ENCODE assay signal across 1 cellular context in the genomic region with DNA sequence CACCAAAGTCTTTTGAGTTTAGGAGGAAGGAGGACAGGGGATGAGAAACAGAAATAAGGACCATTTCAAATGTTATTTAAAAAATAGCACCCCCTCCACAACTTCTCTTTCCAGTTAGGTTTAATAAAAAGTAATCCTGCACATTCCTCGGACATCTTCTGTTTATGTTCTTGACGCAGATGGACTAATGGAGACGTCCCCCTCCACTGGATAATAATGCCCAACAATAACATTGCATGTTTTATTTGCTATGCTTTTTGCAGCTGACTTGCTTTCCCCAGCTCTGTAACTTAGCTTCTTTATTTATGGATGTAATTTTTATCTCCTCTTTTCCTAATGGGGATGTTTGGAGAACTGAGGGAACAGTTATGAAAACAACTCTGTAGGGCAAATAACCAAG.
TF ChIP-seq lines count a peak whose summit lies in the region.

No MANE protein-coding gene starts in this region.

TF ChIP-seq in GM23338, 12 proteins besides CTCF, POLR2A, EP300 and RAD21 (continued from another document):
- TF ChIP-seq, protein P1, sequence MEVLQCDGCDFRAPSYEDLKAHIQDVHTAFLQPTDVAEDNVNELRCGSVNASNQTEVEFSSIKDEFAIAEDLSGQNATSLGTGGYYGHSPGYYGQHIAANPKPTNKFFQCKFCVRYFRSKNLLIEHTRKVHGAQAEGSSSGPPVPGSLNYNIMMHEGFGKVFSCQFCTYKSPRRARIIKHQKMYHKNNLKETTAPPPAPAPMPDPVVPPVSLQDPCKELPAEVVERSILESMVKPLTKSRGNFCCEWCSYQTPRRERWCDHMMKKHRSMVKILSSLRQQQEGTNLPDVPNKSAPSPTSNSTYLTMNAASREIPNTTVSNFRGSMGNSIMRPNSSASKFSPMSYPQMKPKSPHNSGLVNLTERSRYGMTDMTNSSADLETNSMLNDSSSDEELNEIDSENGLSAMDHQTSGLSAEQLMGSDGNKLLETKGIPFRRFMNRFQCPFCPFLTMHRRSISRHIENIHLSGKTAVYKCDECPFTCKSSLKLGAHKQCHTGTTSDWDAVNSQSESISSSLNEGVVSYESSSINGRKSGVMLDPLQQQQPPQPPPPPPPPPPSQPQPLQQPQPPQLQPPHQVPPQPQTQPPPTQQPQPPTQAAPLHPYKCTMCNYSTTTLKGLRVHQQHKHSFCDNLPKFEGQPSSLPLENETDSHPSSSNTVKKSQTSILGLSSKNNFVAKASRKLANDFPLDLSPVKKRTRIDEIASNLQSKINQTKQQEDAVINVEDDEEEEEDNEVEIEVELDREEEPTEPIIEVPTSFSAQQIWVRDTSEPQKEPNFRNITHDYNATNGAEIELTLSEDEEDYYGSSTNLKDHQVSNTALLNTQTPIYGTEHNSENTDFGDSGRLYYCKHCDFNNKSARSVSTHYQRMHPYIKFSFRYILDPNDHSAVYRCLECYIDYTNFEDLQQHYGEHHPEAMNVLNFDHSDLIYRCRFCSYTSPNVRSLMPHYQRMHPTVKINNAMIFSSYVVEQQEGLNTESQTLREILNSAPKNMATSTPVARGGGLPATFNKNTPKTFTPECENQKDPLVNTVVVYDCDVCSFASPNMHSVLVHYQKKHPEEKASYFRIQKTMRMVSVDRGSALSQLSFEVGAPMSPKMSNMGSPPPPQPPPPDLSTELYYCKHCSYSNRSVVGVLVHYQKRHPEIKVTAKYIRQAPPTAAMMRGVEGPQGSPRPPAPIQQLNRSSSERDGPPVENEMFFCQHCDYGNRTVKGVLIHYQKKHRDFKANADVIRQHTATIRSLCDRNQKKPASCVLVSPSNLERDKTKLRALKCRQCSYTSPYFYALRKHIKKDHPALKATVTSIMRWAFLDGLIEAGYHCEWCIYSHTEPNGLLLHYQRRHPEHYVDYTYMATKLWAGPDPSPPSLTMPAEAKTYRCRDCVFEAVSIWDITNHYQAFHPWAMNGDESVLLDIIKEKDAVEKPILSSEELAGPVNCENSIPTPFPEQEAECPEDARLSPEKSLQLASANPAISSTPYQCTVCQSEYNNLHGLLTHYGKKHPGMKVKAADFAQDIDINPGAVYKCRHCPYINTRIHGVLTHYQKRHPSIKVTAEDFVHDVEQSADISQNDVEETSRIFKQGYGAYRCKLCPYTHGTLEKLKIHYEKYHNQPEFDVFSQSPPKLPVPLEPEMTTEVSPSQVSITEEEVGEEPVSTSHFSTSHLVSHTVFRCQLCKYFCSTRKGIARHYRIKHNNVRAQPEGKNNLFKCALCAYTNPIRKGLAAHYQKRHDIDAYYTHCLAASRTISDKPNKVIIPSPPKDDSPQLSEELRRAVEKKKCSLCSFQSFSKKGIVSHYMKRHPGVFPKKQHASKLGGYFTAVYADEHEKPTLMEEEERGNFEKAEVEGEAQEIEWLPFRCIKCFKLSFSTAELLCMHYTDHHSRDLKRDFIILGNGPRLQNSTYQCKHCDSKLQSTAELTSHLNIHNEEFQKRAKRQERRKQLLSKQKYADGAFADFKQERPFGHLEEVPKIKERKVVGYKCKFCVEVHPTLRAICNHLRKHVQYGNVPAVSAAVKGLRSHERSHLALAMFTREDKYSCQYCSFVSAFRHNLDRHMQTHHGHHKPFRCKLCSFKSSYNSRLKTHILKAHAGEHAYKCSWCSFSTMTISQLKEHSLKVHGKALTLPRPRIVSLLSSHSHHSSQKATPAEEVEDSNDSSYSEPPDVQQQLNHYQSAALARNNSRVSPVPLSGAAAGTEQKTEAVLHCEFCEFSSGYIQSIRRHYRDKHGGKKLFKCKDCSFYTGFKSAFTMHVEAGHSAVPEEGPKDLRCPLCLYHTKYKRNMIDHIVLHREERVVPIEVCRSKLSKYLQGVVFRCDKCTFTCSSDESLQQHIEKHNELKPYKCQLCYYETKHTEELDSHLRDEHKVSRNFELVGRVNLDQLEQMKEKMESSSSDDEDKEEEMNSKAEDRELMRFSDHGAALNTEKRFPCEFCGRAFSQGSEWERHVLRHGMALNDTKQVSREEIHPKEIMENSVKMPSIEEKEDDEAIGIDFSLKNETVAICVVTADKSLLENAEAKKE (CRISPR knock-in tag; IDR thresholded peaks at IDR 0.05): no peak
- no peak for TF ChIP-seq CREB1 (CRISPR knock-in tag; IDR thresholded peaks at IDR 0.05; ENCODE audit: low read depth)
- TF ChIP-seq ZNF114 (CRISPR knock-in tag; IDR thresholded peaks at IDR 0.05): no peak
- TF ChIP-seq, protein P2, sequence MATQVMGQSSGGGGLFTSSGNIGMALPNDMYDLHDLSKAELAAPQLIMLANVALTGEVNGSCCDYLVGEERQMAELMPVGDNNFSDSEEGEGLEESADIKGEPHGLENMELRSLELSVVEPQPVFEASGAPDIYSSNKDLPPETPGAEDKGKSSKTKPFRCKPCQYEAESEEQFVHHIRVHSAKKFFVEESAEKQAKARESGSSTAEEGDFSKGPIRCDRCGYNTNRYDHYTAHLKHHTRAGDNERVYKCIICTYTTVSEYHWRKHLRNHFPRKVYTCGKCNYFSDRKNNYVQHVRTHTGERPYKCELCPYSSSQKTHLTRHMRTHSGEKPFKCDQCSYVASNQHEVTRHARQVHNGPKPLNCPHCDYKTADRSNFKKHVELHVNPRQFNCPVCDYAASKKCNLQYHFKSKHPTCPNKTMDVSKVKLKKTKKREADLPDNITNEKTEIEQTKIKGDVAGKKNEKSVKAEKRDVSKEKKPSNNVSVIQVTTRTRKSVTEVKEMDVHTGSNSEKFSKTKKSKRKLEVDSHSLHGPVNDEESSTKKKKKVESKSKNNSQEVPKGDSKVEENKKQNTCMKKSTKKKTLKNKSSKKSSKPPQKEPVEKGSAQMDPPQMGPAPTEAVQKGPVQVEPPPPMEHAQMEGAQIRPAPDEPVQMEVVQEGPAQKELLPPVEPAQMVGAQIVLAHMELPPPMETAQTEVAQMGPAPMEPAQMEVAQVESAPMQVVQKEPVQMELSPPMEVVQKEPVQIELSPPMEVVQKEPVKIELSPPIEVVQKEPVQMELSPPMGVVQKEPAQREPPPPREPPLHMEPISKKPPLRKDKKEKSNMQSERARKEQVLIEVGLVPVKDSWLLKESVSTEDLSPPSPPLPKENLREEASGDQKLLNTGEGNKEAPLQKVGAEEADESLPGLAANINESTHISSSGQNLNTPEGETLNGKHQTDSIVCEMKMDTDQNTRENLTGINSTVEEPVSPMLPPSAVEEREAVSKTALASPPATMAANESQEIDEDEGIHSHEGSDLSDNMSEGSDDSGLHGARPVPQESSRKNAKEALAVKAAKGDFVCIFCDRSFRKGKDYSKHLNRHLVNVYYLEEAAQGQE (IDR thresholded peaks at IDR 0.05; ENCODE audit: unreplicated experiment): no peak
- no peak for TF ChIP-seq JUNB (IDR thresholded peaks at IDR 0.05; ENCODE audit: unreplicated experiment)
- TF ChIP-seq NANOG (IDR thresholded peaks at IDR 0.05; ENCODE audit: borderline replicate concordance): no peak
- no peak for TF ChIP-seq EZH2 (IDR thresholded peaks at IDR 0.05; ENCODE audit: low read depth, unreplicated experiment)
TF ChIP-seq in GM23338: peak in this region for 0.
